ENCODE assay signal across 9 cellular contexts in the genomic region with DNA sequence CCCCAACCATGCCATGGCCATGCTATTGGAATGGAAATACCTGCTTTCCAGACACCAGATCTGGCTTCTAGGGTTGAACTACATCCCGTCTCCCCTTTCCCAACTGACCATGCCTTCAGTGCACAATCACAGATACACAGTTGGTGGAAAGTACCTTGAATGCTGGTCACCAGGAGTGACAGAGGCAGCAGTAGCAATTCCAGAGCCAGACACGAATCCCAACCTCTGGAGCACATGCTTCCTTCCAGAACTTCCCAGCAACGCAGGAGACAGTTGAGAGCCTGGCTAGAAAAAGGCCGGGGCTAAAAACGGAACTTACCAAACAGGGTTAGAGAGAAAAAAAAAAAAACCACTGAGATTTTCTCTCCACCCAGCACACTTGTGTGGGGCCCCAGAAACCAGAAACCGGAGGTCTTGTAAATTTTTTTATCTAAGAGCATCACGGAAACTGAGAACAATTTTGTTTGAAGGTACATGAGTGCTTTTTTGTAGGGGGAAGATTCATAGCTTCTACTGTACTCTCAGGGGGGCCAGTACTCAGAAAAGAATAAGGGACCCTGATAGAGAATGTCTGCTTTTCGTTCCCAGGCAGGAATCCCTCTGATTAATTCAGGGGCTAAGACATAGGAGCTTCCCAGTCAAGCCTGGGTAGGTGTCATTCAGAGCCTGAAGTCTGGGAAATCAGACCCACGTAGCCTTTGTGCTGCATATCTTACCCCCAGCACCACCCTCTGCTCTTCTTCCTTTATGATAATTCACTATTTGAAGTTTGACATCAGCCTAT. TPM values are rescaled to one million over a fixed set of nuclear protein-coding genes. Genes with fewer than 3 reads are reported as not detected.
A peak's percentile ranks its signal among the peaks of the same experiment; 100 is the strongest.
DNase-seq lines count a peak whose midpoint lies in the region; ATAC-seq and TF ChIP-seq lines count a peak whose summit lies in the region.
"Had no signal": no experiment of that assay in that cellular context is flagged by ENCODE, and none has a peak within 500 bp of the region (broad histone marks: within the 10 kb centered on the region; RNA-seq: fewer than 3 reads in every experiment).

CD48 (minus strand) TSS at position 295 of the 784 bp plus-strand sequence; CDS start at position 236, 59 bp downstream.

- peak within 1 kb of the TSS; percentile 56 for H3K27ac ChIP-seq in CD8-positive, alpha-beta memory T cell (ENCODE audit: low read depth, low read length)
- peak within 1 kb of the TSS; percentile 72 to 88 (median 78) for H3K27ac ChIP-seq in Peyer's patch
- H3K27ac ChIP-seq in colonic mucosa, result peak within 1 kb of the TSS; percentile 82
- peak within 1 kb of the TSS in 4 of 5 donors; percentile 46 to 78 (median 62) for H3K27ac ChIP-seq in stomach
- H3K27ac ChIP-seq in adrenal gland, result peak within 1 kb of the TSS in 1 of 5 donors; percentile 62

- no peak for TF ChIP-seq POLR2A in Peyer's patch (IDR thresholded peaks at IDR 0.05)
- TF ChIP-seq POLR2A in stomach (IDR thresholded peaks at IDR 0.05), result no peak
- TF ChIP-seq POLR2A in adrenal gland (IDR thresholded peaks at IDR 0.05), result no peak

- H3K4me3 ChIP-seq in CD8-positive, alpha-beta memory T cell (ENCODE audit: low read length), result peak within 1 kb of the TSS; percentile 88
- H3K4me3 ChIP-seq in Peyer's patch (peak within 1 kb of the TSS; percentile 42 to 51 (median 46)), colonic mucosa (peak within 1 kb of the TSS; percentile 26), stomach (peak within 1 kb of the TSS in 3 of 4 donors; percentile 30 to 40 (median 34)), adrenal gland (no peak within 1 kb of the TSS)

- TF ChIP-seq EP300 in stomach (IDR thresholded peaks at IDR 0.05), result no peak

- H3K9me3 Mint-ChIP-seq in CD8-positive, alpha-beta memory T cell, result no peaks in the 10 kb centered on the region

- peaks cover 70% of the 10 kb centered on the region for H3K4me1 ChIP-seq in CD8-positive, alpha-beta memory T cell (ENCODE audit: insufficient read depth, low read length)
- H3K4me1 ChIP-seq in Peyer's patch (peaks cover 0 to 13% (median 4%) of the 10 kb centered on the region in 4 donors), colonic mucosa (no peaks in the 10 kb centered on the region), stomach (no peaks in the 10 kb centered on the region), adrenal gland (replicated peaks in 1 of 2) (no peaks in the 10 kb centered on the region)

- DNase-seq in CD8-positive, alpha-beta memory T cell, result peak; percentile 27 to 86 (median 78)
- DNase-seq in Peyer's patch, result peak in 2 of 3 donors; percentile 63 to 76
- DNase-seq in colonic mucosa, result no peak
- DNase-seq in stomach, result no peak
- no peak for DNase-seq in DMS153 treated with DMSO at 0.1 percent for 48 hours (lab: John Stamatoyannopoulos, UW; ENCODE audit: unreplicated experiment)
- no peak for DNase-seq in ureter (ENCODE audit: low spot score)
- DNase-seq in adrenal gland, result no peak

- peaks cover 0 to 12% (median 0%) of the 10 kb centered on the region in 3 donors for H3K36me3 Mint-ChIP-seq in CD8-positive, alpha-beta memory T cell

- POLR2A ChIA-PET in CD8-positive, alpha-beta memory T cell (lab: Charles Lee), result interaction anchor here (0.6 to 1.7 kb wide), 6 partner anchors 13 to 83 kb away, joined by 3 to 4 read pairs (median 3); partner anchors contain the start of gene SLAMF7

- no peaks in the 10 kb centered on the region for H3K9me3 ChIP-seq in CD8-positive, alpha-beta memory T cell (ENCODE audit: low read length)
- H3K9me3 ChIP-seq in Peyer's patch, result no peaks in the 10 kb centered on the region
- no peaks in the 10 kb centered on the region for H3K9me3 ChIP-seq in colonic mucosa
- H3K9me3 ChIP-seq in stomach, result no peaks in the 10 kb centered on the region
- no peaks in the 10 kb centered on the region for H3K9me3 ChIP-seq in adrenal gland (replicated peaks in 1 of 3)

- no peaks in the 10 kb centered on the region for H3K27me3 ChIP-seq in CD8-positive, alpha-beta memory T cell (ENCODE audit: insufficient read depth, low read length, poor library complexity, severe bottlenecking)
- H3K27me3 ChIP-seq in Peyer's patch (no peaks in the 10 kb centered on the region), colonic mucosa (no peaks in the 10 kb centered on the region), stomach (peaks cover 0 to 4% (median 0%) of the 10 kb centered on the region in 3 donors), adrenal gland (no peaks in the 10 kb centered on the region)

- ATAC-seq in GM21717 (IDR thresholded peaks at IDR 0.05; ENCODE audit: unreplicated experiment), result peak; percentile 30

- peaks cover 36 to 49% (median 47%) of the 10 kb centered on the region in 3 donors for H3K4me1 Mint-ChIP-seq in CD8-positive, alpha-beta memory T cell

- H3K4me3 Mint-ChIP-seq in CD8-positive, alpha-beta memory T cell, result no peak within 1 kb of the TSS

- TF ChIP-seq CTCF in Peyer's patch (IDR thresholded peaks at IDR 0.05) (no peak), colonic mucosa (IDR thresholded peaks at IDR 0.05) (no peak), stomach (IDR thresholded peaks at IDR 0.05) (no peak), adrenal gland (IDR thresholded peaks at IDR 0.05) (no peak)

- peak within 1 kb of the TSS; percentile 26 to 46 for H3K9ac ChIP-seq in colonic mucosa (ENCODE audit: low read depth in 2 of 2, low read length in 2 of 2)

- no peaks in the 10 kb centered on the region for H3K27me3 Mint-ChIP-seq in CD8-positive, alpha-beta memory T cell

- intact Hi-C loops in colonic mucosa (cut with DNase I) (no loop called here), stomach (cut with DNase I; ENCODE audit: low total_unique reads) (no loop called here), adrenal gland (cut with DNase I) (no loop called here)

- no peaks in the 10 kb centered on the region for H3K36me3 ChIP-seq in CD8-positive, alpha-beta memory T cell (ENCODE audit: insufficient read depth, low read length)
- H3K36me3 ChIP-seq in Peyer's patch, result no peaks in the 10 kb centered on the region
- H3K36me3 ChIP-seq in colonic mucosa, result no peaks in the 10 kb centered on the region
- H3K36me3 ChIP-seq in stomach, result no peaks in the 10 kb centered on the region
- H3K36me3 ChIP-seq in adrenal gland (replicated peaks in 1 of 2), result no peaks in the 10 kb centered on the region

- WGBS in stomach, 5 donors, result 45 to 56% (median 52%) methylated on average over 9 of the region's 9 CpGs
- 48 to 59% (median 54%) methylated on average over 9 of the region's 9 CpGs for WGBS in adrenal gland, 4 donors

- peak within 1 kb of the TSS in 1 of 8 donors; percentile 89 for H3K27ac Mint-ChIP-seq in CD8-positive, alpha-beta memory T cell

- CTCF ChIA-PET in CD8-positive, alpha-beta memory T cell (lab: Charles Lee), result interaction anchor here (0.8 to 6.7 kb wide), 9 partner anchors 13 to 93 kb away, joined by 3 to 72 read pairs (median 6); no protein-coding TSS in a partner anchor

RNA-seq across cellular contexts. Expression of gene CD48, which starts in this region (rescaled TPM):
- 100 to 1,000 TPM; 224 to 234 TPM for total RNA-seq in CD8-positive, alpha-beta memory T cell
- polyA plus RNA-seq in CD8-positive, alpha-beta memory T cell, result 250 TPM
- 10 to 100 TPM in 2 of 4 donors, 1 to 10 TPM in 2; 1.4 to 84.2 (median 9.9) TPM for total RNA-seq in Peyer's patch
- total RNA-seq in colonic mucosa, result 1 to 10 TPM; 4.9 to 9.2 TPM
- total RNA-seq in stomach, result 10 to 100 TPM in 1 of 5 donors, 1 to 10 TPM in 1, under 1 TPM in 1, not detected in 2; 0.58 to 11.9 (median 9.2) TPM
- 10 to 100 TPM in 1 of 3 donors, 1 to 10 TPM in 2; 6.4 to 23.7 (median 8.4) TPM for polyA plus RNA-seq in stomach
- 6.0 TPM for total RNA-seq in ureter
- 1 to 10 TPM in 7 of 8 donors, not detected in 1; 1.5 to 8.4 (median 4.7) TPM for total RNA-seq in adrenal gland
- polyA plus RNA-seq in adrenal gland, result 1 to 10 TPM; 3.0 to 9.0 (median 3.4) TPM
- total RNA-seq: pulmonary artery endothelial cell had no signal

Comparison
In these comparisons a context has a peak if more than half of its experiments do, and no peak if none do; other contexts are left out.
1. RNA of gene CD48 (polyA plus RNA-seq): 250 TPM in CD8-positive, alpha-beta memory T cell (single experiment); 6.4 to 23.7 TPM in stomach and 3.0 to 9.0 TPM in adrenal gland; every median in the first group is over 10 times any median in the second.
2. DNase-seq: peak in CD8-positive, alpha-beta memory T cell (5 of 5) and Peyer's patch (2 of 3); none in colonic mucosa (single experiment), stomach (single experiment), DMS153 treated with DMSO at 0.1 percent for 48 hours (single experiment), ureter (single experiment) and adrenal gland (0 of 7).
3. H3K4me3 ChIP-seq: peak in CD8-positive, alpha-beta memory T cell (single experiment), Peyer's patch (4 of 4), colonic mucosa (single experiment) and stomach (3 of 4); none in adrenal gland (0 of 4).